ENCODE assay signal across 32 cellular contexts in genomic region chr11:66310324-66310723, GRCh38. TPM values are rescaled to one million over a fixed set of nuclear protein-coding genes. Genes with fewer than 3 reads are reported as not detected.
"Had no signal": no experiment of that assay in that cellular context is flagged by ENCODE, and none has a peak within 500 bp of the region (broad histone marks: within the 10 kb centered on the region; RNA-seq: fewer than 3 reads in every experiment).

No MANE protein-coding gene starts in this region.

- H3K9me3 Mint-ChIP-seq: immature natural killer cell; mesothelial cell of epicardium; naive B cell; nephron; neural crest cell; stimulated activated memory B cell treated with anti-CD40 and anti-IgM and Interleukin-4, amounts not matched to agents 10 μg/mL and 1 μg/mL and 100 μg/mL, for 72 hours had no signal

- H3K4me1 ChIP-seq: parathyroid adenoma, psoas muscle had no signal

- H3K9me3 ChIP-seq: left lung, psoas muscle, right lobe of liver, stomach, testis, thyroid gland, transverse colon, upper lobe of left lung, vagina had no signal

- FAIRE-seq: islet of Langerhans, kidney had no signal

- H3K4me3 Mint-ChIP-seq: mesothelial cell of epicardium; stimulated activated memory B cell treated with anti-CD40 and anti-IgM and Interleukin-4, amounts not matched to agents 10 μg/mL and 1 μg/mL and 100 μg/mL, for 72 hours had no signal

- H3K4me2 ChIP-seq: smooth muscle cell had no signal

- H3K27me3 ChIP-seq: left lung, right lobe of liver, stomach, testis, thyroid gland, transverse colon, upper lobe of left lung, vagina had no signal

- H3K27me3 Mint-ChIP-seq: stimulated activated memory B cell treated with anti-CD40 and anti-IgM and Interleukin-4, amounts not matched to agents 10 μg/mL and 1 μg/mL and 100 μg/mL, for 72 hours had no signal

- H3K27ac ChIP-seq: left lung, parathyroid adenoma, psoas muscle, right lobe of liver, stomach, testis, thyroid gland, transverse colon, upper lobe of left lung, vagina had no signal

- H3K27ac Mint-ChIP-seq: immature natural killer cell; mesothelial cell of epicardium; naive B cell; nephron; stimulated activated memory B cell treated with anti-CD40 and anti-IgM and Interleukin-4, amounts not matched to agents 10 μg/mL and 1 μg/mL and 100 μg/mL, for 72 hours had no signal

- H2AFZ ChIP-seq: parathyroid adenoma had no signal

- H3K9ac ChIP-seq: parathyroid adenoma had no signal

- H3K4me3 ChIP-seq: left lung, lung, psoas muscle, right lobe of liver, smooth muscle cell, stomach, testis, thyroid gland, transverse colon, upper lobe of left lung, vagina had no signal

- DNase-seq: hippocampal formation; immature natural killer cell; kidney; left colon; left lung; mesendoderm; naive B cell; nucleus accumbens; psoas muscle; right lobe of liver; stimulated activated CD4-positive, alpha-beta T cell treated with anti-CD3 and anti-CD28 coated beads, Interleukin-1b, Interleukin-23, amount 100 ng/mL, for 48 hours; stimulated activated CD4-positive, alpha-beta T cell treated with anti-CD3 and anti-CD28 coated beads, Interleukin-2, amount 100 ng/mL, for 48 hours; stimulated activated CD4-positive, alpha-beta T cell treated with anti-CD3 and anti-CD28 coated beads, Interleukin-4, amount 100 ng/mL, for 4 hours; stimulated activated CD8-positive, alpha-beta memory T cell treated with anti-CD3 and anti-CD28 coated beads, Interleukin-4, amount 100 ng/mL, for 48 hours; stimulated activated naive CD8-positive, alpha-beta T cell treated with anti-CD3 and anti-CD28 coated beads, Interleukin-15, Interleukin-2, amounts not matched to agents 100 U/mL and 50 U/mL, for 24 hours; stomach; testis; thyroid gland; transverse colon; upper lobe of left lung had no signal

- ATAC-seq: left colon; left lung; psoas muscle; right lobe of liver; stimulated activated memory B cell treated with anti-CD40 and anti-IgM and Interleukin-4, amounts not matched to agents 10 μg/mL and 1 μg/mL and 100 μg/mL, for 72 hours; stimulated activated naive CD8-positive, alpha-beta T cell treated with anti-CD3 and anti-CD28 coated beads, Interleukin-15, Interleukin-2, amounts not matched to agents 100 U/mL and 50 U/mL, for 24 hours had no signal

- H3K36me3 Mint-ChIP-seq: immature natural killer cell; mesothelial cell of epicardium; naive B cell; stimulated activated memory B cell treated with anti-CD40 and anti-IgM and Interleukin-4, amounts not matched to agents 10 μg/mL and 1 μg/mL and 100 μg/mL, for 72 hours had no signal

- H3K79me2 ChIP-seq: parathyroid adenoma had no signal

- H3K36me3 ChIP-seq: left lung, right lobe of liver, stomach, thyroid gland, transverse colon, upper lobe of left lung, vagina had no signal

RNA-seq across cellular contexts. Expression of gene CD248, which starts 6.5 kb away (rescaled TPM):
- polyA plus RNA-seq: immature natural killer cell had no signal

RNA-seq across cellular contexts. Expression of gene TMEM151A, which starts 18.6 kb away (rescaled TPM):
- total RNA-seq: lower leg skin, posterior vena cava, psoas muscle, skeletal muscle tissue had no signal
- polyA plus RNA-seq: immature natural killer cell had no signal

RNA-seq across cellular contexts. Expression of gene CNIH2, which starts 32.3 kb away (rescaled TPM):
- total RNA-seq: posterior vena cava, psoas muscle, skeletal muscle tissue, stomach, thyroid gland had no signal
- polyA plus RNA-seq: immature natural killer cell had no signal
